ENCODE assay signal across 1 cellular context in the genomic region with DNA sequence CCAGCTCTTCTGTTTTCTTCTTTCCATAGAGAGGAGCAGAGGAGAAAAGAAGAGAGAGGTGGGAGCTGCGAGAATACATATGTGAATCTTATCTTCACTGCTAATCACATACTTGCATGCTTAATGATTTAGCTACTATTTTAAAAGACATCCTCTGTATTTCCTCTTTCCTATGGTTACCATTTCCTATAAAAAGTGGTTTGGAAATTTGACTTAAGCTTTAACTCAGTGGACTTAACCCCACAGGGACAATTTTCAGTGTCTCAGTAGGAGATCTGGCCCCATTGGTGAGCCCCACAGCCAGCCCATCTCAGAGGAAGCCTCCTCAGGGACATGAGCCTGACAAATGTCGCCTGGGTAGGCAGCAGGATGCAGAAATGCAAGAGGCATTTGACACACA.
TF ChIP-seq lines count a peak whose summit lies in the region.

No MANE protein-coding gene starts in this region.

TF ChIP-seq in HEK293, 187 proteins besides CTCF, POLR2A, EP300 and RAD21 (continued from another document):
- TF ChIP-seq PRDM2 (tag by site-specific recombination; IDR thresholded peaks at IDR 0.05; ENCODE audit: borderline replicate concordance) = no peak
